8 cellular contexts compared by ENCODE assay signal in genomic region chr19:14118165-14119051, GRCh38. TPM values are rescaled to one million over a fixed set of nuclear protein-coding genes. Genes with fewer than 3 reads are reported as not detected.
DNase-seq lines count a peak whose midpoint lies in the region; ATAC-seq and TF ChIP-seq lines count a peak whose summit lies in the region.

No MANE protein-coding gene starts in this region.

- H3K23ac ChIP-seq in H9 (ENCODE audit: insufficient read length, low read depth, low read length), result no peak overlapping the region

- H3K27ac Mint-ChIP-seq in H9, result peak overlapping the region; percentile 70 to 98 (median 95); a peak in 6 of 7 replicates
- peak overlapping the region; percentile 83 for H3K27ac Mint-ChIP-seq in activated CD8-positive, alpha-beta T cell treated with anti-CD3 and anti-CD28 coated beads for 36 hours

- H3K79me2 ChIP-seq in H9 (ENCODE audit: insufficient read depth, low read length), result peaks cover 2% of the 10 kb centered on the region; the same call in 1 of the 2 replicates

- no peak overlapping the region for H4K8ac ChIP-seq in H9 (replicated peaks; ENCODE audit: insufficient read length, low read depth, low read length)

- peaks cover 24 to 27% of the 10 kb centered on the region in 2 experiments for H3K4me1 Mint-ChIP-seq in H9
- peaks cover 38% of the 10 kb centered on the region for H3K4me1 Mint-ChIP-seq in activated CD8-positive, alpha-beta T cell treated with anti-CD3 and anti-CD28 coated beads for 36 hours (ENCODE audit: low read depth)

- no peak overlapping the region for H2BK12ac ChIP-seq in H9 (ENCODE audit: insufficient read length, low read depth, low read length)

- H3K27me3 Mint-ChIP-seq in H9 (ENCODE audit: low read depth), result peaks cover 2% of the 10 kb centered on the region; the same call in 1 of the 2 replicates
- H3K27me3 Mint-ChIP-seq in activated CD8-positive, alpha-beta T cell treated with anti-CD3 and anti-CD28 coated beads for 36 hours, result no peaks in the 10 kb centered on the region

- no peaks in the 10 kb centered on the region for H3K9me3 Mint-ChIP-seq in H9
- no peaks in the 10 kb centered on the region for H3K9me3 Mint-ChIP-seq in activated CD8-positive, alpha-beta T cell treated with anti-CD3 and anti-CD28 coated beads for 36 hours

- WGBS in H9 (ENCODE audit: extremely low coverage, insufficient read length, low lambda C conversion rate), result no CpG with 5 or more reads among the region's 61 CpGs

- no peak overlapping the region for H3K4ac ChIP-seq in H9 (ENCODE audit: low read depth, low read length)

- H2BK15ac ChIP-seq in H9 (ENCODE audit: low read depth, low read length), result no peak overlapping the region

- H3K27me3 ChIP-seq in H9 (ENCODE audit: insufficient read depth, low read length), result no peaks in the 10 kb centered on the region; the same call in 1 of the 2 replicates

- peak overlapping the region; percentile 79 to 93 for H3K4me3 Mint-ChIP-seq in H9
- H3K4me3 Mint-ChIP-seq in activated CD8-positive, alpha-beta T cell treated with anti-CD3 and anti-CD28 coated beads for 36 hours, result peak overlapping the region; percentile 78

- H3K9me3 ChIP-seq in H9 (ENCODE audit: control insufficient read depth, low read depth, low read length), result no peaks in the 10 kb centered on the region

- no peak for TF ChIP-seq CTCF in H9 (conservative IDR thresholded peaks at IDR 0.05)
- no peak for TF ChIP-seq CTCF in activated CD8-positive, alpha-beta T cell treated with anti-CD3 and anti-CD28 coated beads for 36 hours (IDR thresholded peaks at IDR 0.05)

- DNase-seq in ELF-1 (ENCODE audit: low read depth, low spot score), result peak; percentile 73
- no peak for DNase-seq in H9
- peak; percentile 80 for DNase-seq in NCI-H2196 treated with DMSO at 0.1 percent for 48 hours (lab: John Stamatoyannopoulos, UW; ENCODE audit: unreplicated experiment)
- DNase-seq in activated CD8-positive, alpha-beta T cell treated with anti-CD3 and anti-CD28 coated beads for 36 hours, result peak; percentile 48
- no peak for DNase-seq in epithelial cell of prostate (ENCODE audit: low read depth, low spot score)
- peak; percentile 92 for DNase-seq in midbrain (lab: John Stamatoyannopoulos, UW)
- DNase-seq in superior temporal gyrus (ENCODE audit: extremely low spot score), result peak; percentile 71
- DNase-seq in NCI-H524 treated with DMSO at 0.1 percent for 48 hours (lab: John Stamatoyannopoulos, UW), result no peak

- H3K56ac ChIP-seq in H9 (ENCODE audit: insufficient read length, low read depth, low read length), result no peak overlapping the region

- peak overlapping the region; percentile 21 for H3K9ac ChIP-seq in H9 (ENCODE audit: extremely low read depth, insufficient read length, low read length)

- H2BK5ac ChIP-seq in H9 (ENCODE audit: insufficient read length, low read length), result no peak overlapping the region

- no peak overlapping the region for H4K91ac ChIP-seq in H9 (ENCODE audit: insufficient read length, low read depth, low read length)

- POLR2A ChIA-PET in activated CD8-positive, alpha-beta T cell treated with anti-CD3 and anti-CD28 coated beads for 36 hours (lab: Charles Lee), result interaction anchor here (0.6 to 2.1 kb wide), 3 partner anchors 10 to 37 kb away, joined by 3 to 6 read pairs (median 3); no protein-coding TSS in a partner anchor

- H3K14ac ChIP-seq in H9 (ENCODE audit: insufficient read depth, low read length), result no peak overlapping the region; the same call in 1 of the 2 replicates

- peak overlapping the region; percentile 59 for H3K4me2 ChIP-seq in H9 (ENCODE audit: insufficient read depth, insufficient read length, low read length)

- H3T11ph ChIP-seq in H9 (ENCODE audit: low read length), result no peak overlapping the region

- peaks cover 3% of the 10 kb centered on the region; the same call in 1 of the 2 replicates for H3K4me1 ChIP-seq in H9 (ENCODE audit: insufficient read depth, low read length)

- H2AFZ ChIP-seq in H9 (ENCODE audit: low read length), result no peak overlapping the region

- CTCF ChIA-PET in activated CD8-positive, alpha-beta T cell treated with anti-CD3 and anti-CD28 coated beads for 36 hours (lab: Charles Lee), result interaction anchor here (1.2 to 4.9 kb wide), 2 partner anchors 17 to 230 kb away, joined by 4 to 44 read pairs; partner anchors contain the start of gene ASF1B

- H2BK20ac ChIP-seq in H9 (ENCODE audit: low read depth, low read length, poor library complexity, severe bottlenecking), result no peak overlapping the region

- no peak overlapping the region for H4K5ac ChIP-seq in H9 (ENCODE audit: insufficient read length, low read depth, low read length)

- no peak overlapping the region for H2BK120ac ChIP-seq in H9 (ENCODE audit: low read depth, low read length, poor library complexity, severe bottlenecking)

- no peak overlapping the region for H2AK5ac ChIP-seq in H9 (ENCODE audit: insufficient read length, low read length)

- H3K79me1 ChIP-seq in H9 (ENCODE audit: insufficient read depth, low read depth, low read length, poor library complexity, severe bottlenecking), result no peaks in the 10 kb centered on the region

- no peaks in the 10 kb centered on the region for H4K20me1 ChIP-seq in H9 (ENCODE audit: control insufficient read depth, insufficient read depth, insufficient read length)

- H3K36me3 Mint-ChIP-seq in H9 (ENCODE audit: insufficient read depth in 1 of 3, low read depth in 3 of 3), result peaks cover 12 to 27% (median 22%) of the 10 kb centered on the region in 3 experiments
- peaks cover 7% of the 10 kb centered on the region for H3K36me3 Mint-ChIP-seq in activated CD8-positive, alpha-beta T cell treated with anti-CD3 and anti-CD28 coated beads for 36 hours (ENCODE audit: low read depth)

- no peak for ATAC-seq in activated CD8-positive, alpha-beta T cell treated with anti-CD3 and anti-CD28 coated beads for 36 hours

- intact Hi-C loops in activated CD8-positive, alpha-beta T cell treated with anti-CD3 and anti-CD28 coated beads for 36 hours (cut with micrococcal nuclease), result no loop called here

- H3K23me2 ChIP-seq in H9 (ENCODE audit: insufficient read length, low read depth, low read length, poor library complexity, severe bottlenecking), result peaks cover 16% of the 10 kb centered on the region

- no peak overlapping the region for H3K18ac ChIP-seq in H9 (ENCODE audit: insufficient read length, low read depth, low read length)

- H3K27ac ChIP-seq in H9 (ENCODE audit: insufficient read length, low read depth, low read length), result no peak overlapping the region
- H3K27ac ChIP-seq in epithelial cell of prostate, result peak overlapping the region; percentile 81

RNA-seq across cellular contexts. Expression of gene PRKACA, which starts 0.8 kb away (rescaled TPM):
- 51.8 and 56.0 TPM in 2 replicates for total RNA-seq in H9 (2021)
- 10 to 100 TPM; 61.0 to 61.5 TPM for total RNA-seq in activated CD8-positive, alpha-beta T cell treated with anti-CD3 and anti-CD28 coated beads for 36 hours

RNA-seq across cellular contexts. Expression of gene ASF1B, which starts 18.0 kb away (rescaled TPM):
- 46.6 and 46.8 TPM in 2 replicates for total RNA-seq in H9 (2021)
- total RNA-seq in activated CD8-positive, alpha-beta T cell treated with anti-CD3 and anti-CD28 coated beads for 36 hours, result 10 to 100 TPM; 53.5 to 55.3 TPM

RNA-seq across cellular contexts. Expression of gene SAMD1, which starts 27.9 kb away (rescaled TPM):
- total RNA-seq in H9 (2021), result 104 and 108 TPM in 2 replicates
- total RNA-seq in activated CD8-positive, alpha-beta T cell treated with anti-CD3 and anti-CD28 coated beads for 36 hours, result 10 to 100 TPM; 62.1 to 66.9 TPM

RNA-seq across cellular contexts. Expression of gene C19orf67, which starts 32.8 kb away (rescaled TPM):
- 0.39 and 0.72 TPM in 2 replicates for total RNA-seq in H9 (2021)
- not detected for total RNA-seq in activated CD8-positive, alpha-beta T cell treated with anti-CD3 and anti-CD28 coated beads for 36 hours

RNA-seq across cellular contexts. Expression of gene MISP3, which starts 45.8 kb away (rescaled TPM):
- total RNA-seq in H9 (2021), result 0.26 and 0.72 TPM in 2 replicates
- total RNA-seq in activated CD8-positive, alpha-beta T cell treated with anti-CD3 and anti-CD28 coated beads for 36 hours, result 1 to 10 TPM; 1.4 to 1.5 TPM

Comparison
In these comparisons a context has a peak if more than half of its experiments do, and no peak if none do; other contexts are left out.
1. DNase-seq: peak in ELF-1 (single experiment), NCI-H2196 treated with DMSO at 0.1 percent for 48 hours (single experiment), activated CD8-positive, alpha-beta T cell treated with anti-CD3 and anti-CD28 coated beads for 36 hours (single experiment), midbrain (single experiment) and superior temporal gyrus (single experiment); none in H9 (single experiment), epithelial cell of prostate (single experiment) and NCI-H524 treated with DMSO at 0.1 percent for 48 hours (single experiment).